In the genomic region with DNA sequence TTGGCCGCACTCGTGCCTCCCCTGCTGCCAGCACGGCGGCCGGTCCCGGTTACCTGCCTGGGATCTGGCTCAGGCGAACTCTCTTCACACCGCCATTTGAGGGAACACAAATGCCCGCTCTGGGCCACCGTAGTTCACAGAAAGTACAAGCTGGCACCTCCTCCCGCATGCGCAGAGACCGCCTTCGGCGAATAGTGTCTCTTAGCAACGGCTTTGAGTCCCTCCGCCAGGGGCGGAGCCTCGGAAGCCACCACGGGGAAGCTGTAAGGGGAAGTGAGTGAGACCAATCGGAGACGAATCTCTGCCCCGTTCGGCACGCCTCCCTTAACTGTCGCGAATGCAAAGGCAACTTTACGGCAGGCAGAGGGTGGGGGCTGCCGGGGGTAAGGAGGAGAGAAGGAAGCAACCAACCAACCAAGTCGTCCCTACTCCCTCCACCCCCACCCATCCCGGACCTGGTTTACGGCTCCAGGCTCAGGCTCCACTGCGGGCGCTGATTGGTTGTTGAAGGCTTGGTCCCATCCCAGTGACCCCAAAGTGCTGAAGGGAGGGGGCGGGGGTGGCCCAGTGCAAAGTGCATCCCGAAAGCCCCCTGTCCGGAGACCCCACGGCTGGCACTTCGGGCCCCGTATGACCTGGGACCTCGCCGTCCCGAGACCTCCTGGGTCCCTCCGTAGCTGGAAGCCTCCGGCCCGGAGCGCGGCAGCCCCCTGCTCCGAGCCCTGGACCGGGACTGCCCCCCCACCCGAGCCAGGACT, we compare ENCODE assay signal across 8 cellular contexts. TPM values are rescaled to one million over a fixed set of nuclear protein-coding genes. Genes with fewer than 3 reads are reported as not detected.
A peak's percentile ranks its signal among the peaks of the same experiment; 100 is the strongest.
DNase-seq lines count a peak whose midpoint lies in the region; ATAC-seq and TF ChIP-seq lines count a peak whose summit lies in the region.

Gene ASB7, plus strand, starts transcription at position 526 of the 758 bp plus-strand sequence. CDS start 9,628 bp downstream, outside the sequence.
Gene LINS1, minus strand, starts transcription at position 121 of the 758 bp plus-strand sequence. CDS start 21,342 bp downstream, outside the sequence.

- peaks cover 52% of the 10 kb centered on the region for H3K79me2 ChIP-seq in KMS-11 (ENCODE audit: insufficient read depth, low read depth)

- H3K36me3 ChIP-seq in KMS-11 (ENCODE audit: insufficient read depth): no peaks in the 10 kb centered on the region
- H3K36me3 ChIP-seq in Peyer's patch: peaks cover 0 to 18% (median 0%) of the 10 kb centered on the region in 3 donors
- peaks cover 1% of the 10 kb centered on the region for H3K36me3 ChIP-seq in muscle layer of colon (ENCODE audit: insufficient read depth, low read length)

- peaks cover 25% of the 10 kb centered on the region for H3K4me1 ChIP-seq in KMS-11 (ENCODE audit: low read depth, poor library complexity, severe bottlenecking)
- peaks cover 0 to 33% (median 4%) of the 10 kb centered on the region in 4 donors for H3K4me1 ChIP-seq in Peyer's patch
- H3K4me1 ChIP-seq in muscle layer of colon (ENCODE audit: insufficient read depth, low read length): peaks cover 22% of the 10 kb centered on the region

- peak within 1 kb of the TSS; percentile 56 for H3K9ac ChIP-seq in KMS-11
- peak within 1 kb of the TSS; percentile 92 for H3K9ac ChIP-seq in muscle layer of colon (ENCODE audit: low read length)

- TF ChIP-seq CTCF in KMS-11 (conservative IDR thresholded peaks at IDR 0.05; ENCODE audit: low read depth, low read length): no peak
- TF ChIP-seq CTCF in Peyer's patch (IDR thresholded peaks at IDR 0.05): no peak

- peak within 1 kb of the TSS; percentile 75 for H2AFZ ChIP-seq in KMS-11 (ENCODE audit: low read depth)

- H3K27ac ChIP-seq in KMS-11 (peak within 1 kb of the TSS; percentile 52), Peyer's patch (peak within 1 kb of the TSS; percentile 78 to 94 (median 86)), muscle layer of colon (ENCODE audit: low read depth, low read length) (peak within 1 kb of the TSS; percentile 87)

- ATAC-seq in GM21737 (IDR thresholded peaks at IDR 0.05; ENCODE audit: unreplicated experiment) (peak; percentile 86), esophagus mucosa (peak; percentile 98)

- no peaks in the 10 kb centered on the region for H4K20me1 ChIP-seq in KMS-11 (ENCODE audit: insufficient read depth)

- H3K4me3 ChIP-seq in KMS-11 (IDR thresholded peaks at IDR 0.05; ENCODE audit: insufficient read depth, low read depth, low read length) (no peak within 1 kb of the TSS), Peyer's patch (peak within 1 kb of the TSS; percentile 88 to 96 (median 92)), muscle layer of colon (ENCODE audit: low read depth in 1 of 2, low read length in 2 of 2) (peak within 1 kb of the TSS; percentile 98 to 100)

- TF ChIP-seq POLR2A in Peyer's patch (IDR thresholded peaks at IDR 0.05): peak; percentile 15 to 35

- H3K27me3 ChIP-seq in KMS-11 (ENCODE audit: insufficient read depth, low read depth) (no peaks in the 10 kb centered on the region), Peyer's patch (no peaks in the 10 kb centered on the region), muscle layer of colon (ENCODE audit: control insufficient read depth in 1 of 2, insufficient read depth in 2 of 2, low read length in 2 of 2) (no peaks in the 10 kb centered on the region)

- H3K9me3 ChIP-seq in Peyer's patch (no peaks in the 10 kb centered on the region), muscle layer of colon (ENCODE audit: low read length) (no peaks in the 10 kb centered on the region)

- peak; percentile 96 for DNase-seq in DMS53 treated with DMSO at 0.1 percent for 48 hours (lab: John Stamatoyannopoulos, UW; ENCODE audit: unreplicated experiment)
- peak; percentile 100 for DNase-seq in Peyer's patch
- peak; percentile 99 for DNase-seq in activated T-cell treated with anti-CD3 and anti-CD28 coated beads, Interleukin-2, amount 50 U/mL, for 48 hours
- DNase-seq in stimulated activated CD8-positive, alpha-beta memory T cell treated with anti-CD3 and anti-CD28 coated beads, Interleukin-7, amount 100 ng/mL, for 24 hours (ENCODE audit: low read depth): peak; percentile 98

- H3K4me2 ChIP-seq in KMS-11: peak within 1 kb of the TSS; percentile 99

RNA-seq across cellular contexts. Expression of gene ASB7, which starts in this region (rescaled TPM):
- total RNA-seq in Peyer's patch (10 to 100 TPM; 13.8 to 24.8 (median 18.8) TPM), esophagus mucosa (8.3 TPM)

RNA-seq across cellular contexts. Expression of gene LINS1, which starts in this region (rescaled TPM):
- 10 to 100 TPM; 12.2 to 32.2 (median 21.5) TPM for total RNA-seq in Peyer's patch
- total RNA-seq in esophagus mucosa: 14.6 TPM
